Comparison of ENCODE assay signal across 1 cellular context in genomic region chr3:82423485-82423884, GRCh38.
TF ChIP-seq lines count a peak whose summit lies in the region.

No MANE protein-coding gene starts in this region.

TF ChIP-seq in WTC11, 78 proteins besides CTCF, POLR2A, EP300 and RAD21 (continued from another document):
- TF ChIP-seq ATF1 (CRISPR knock-in tag; IDR thresholded peaks at IDR 0.05), result no peak
- no peak for TF ChIP-seq FOXK1 (CRISPR knock-in tag; IDR thresholded peaks at IDR 0.05)
- no peak for TF ChIP-seq ZNF423 (CRISPR knock-in tag; IDR thresholded peaks at IDR 0.05)
- TF ChIP-seq NR2C2 (CRISPR knock-in tag; IDR thresholded peaks at IDR 0.05), result no peak
- no peak for TF ChIP-seq JUN (CRISPR knock-in tag; IDR thresholded peaks at IDR 0.05)
- TF ChIP-seq ZNF512 (CRISPR knock-in tag; IDR thresholded peaks at IDR 0.05; ENCODE audit: borderline replicate concordance), result no peak
- TF ChIP-seq MYBL2 (CRISPR knock-in tag; IDR thresholded peaks at IDR 0.05), result no peak
- TF ChIP-seq TP53 (CRISPR knock-in tag; IDR thresholded peaks at IDR 0.05), result no peak
